In genomic region chr12:124264089-124264795, GRCh38 we compare ENCODE assay signal across 2 cellular contexts.
TF ChIP-seq lines count a peak whose summit lies in the region.

No MANE protein-coding gene starts in this region.

TF ChIP-seq in IMR-90, 13 proteins besides CTCF, POLR2A, EP300 and RAD21:
- TF ChIP-seq BHLHE40 (IDR thresholded peaks at IDR 0.05; ENCODE audit: low read depth, low read length) (no peak), USF2 (IDR thresholded peaks at IDR 0.05; ENCODE audit: low read depth, low read length) (no peak), RFX5 (IDR thresholded peaks at IDR 0.05; ENCODE audit: low read depth, low read length) (no peak)

TF ChIP-seq in H1, 55 proteins besides CTCF, POLR2A, EP300 and RAD21:
- no peak for TF ChIP-seq POU5F1 (IDR thresholded peaks at IDR 0.05; ENCODE audit: low read depth, low read length)
- TF ChIP-seq E2F6 (IDR thresholded peaks at IDR 0.05) = no peak
- no peak for TF ChIP-seq MAX (IDR thresholded peaks at IDR 0.05)
- no peak for TF ChIP-seq EGR1 (IDR thresholded peaks at IDR 0.05; ENCODE audit: borderline replicate concordance, low read depth, low read length)
- no peak for TF ChIP-seq EZH2 (IDR thresholded peaks at IDR 0.05; ENCODE audit: low read depth, low read length, severe bottlenecking)
- TF ChIP-seq CHD7 (IDR thresholded peaks at IDR 0.05; ENCODE audit: insufficient replicate concordance, low read length) = no peak
- no peak for TF ChIP-seq RNF2 (IDR thresholded peaks at IDR 0.05; ENCODE audit: borderline replicate concordance, low read depth, low read length, missing control alignments, poor library complexity, severe bottlenecking)
- TF ChIP-seq USF2 (IDR thresholded peaks at IDR 0.05; ENCODE audit: low read length) = no peak
- no peak for TF ChIP-seq GABPA (IDR thresholded peaks at IDR 0.05; ENCODE audit: borderline replicate concordance, insufficient read depth, low read length)
- TF ChIP-seq HDAC2 (IDR thresholded peaks at IDR 0.05; ENCODE audit: borderline replicate concordance in 1 of 2, low read depth in 2 of 2, low read length in 2 of 2) = no peak
- no peak for TF ChIP-seq MAFK (IDR thresholded peaks at IDR 0.05; ENCODE audit: low read depth, low read length)
- TF ChIP-seq NRF1 (IDR thresholded peaks at IDR 0.05; ENCODE audit: low read depth, low read length) = no peak
- no peak for TF ChIP-seq BCL11A (IDR thresholded peaks at IDR 0.05; ENCODE audit: low read depth in 2 of 2, low read length in 2 of 2)
- no peak for TF ChIP-seq BACH1 (IDR thresholded peaks at IDR 0.05; ENCODE audit: low read length)
- no peak for TF ChIP-seq JUND (IDR thresholded peaks at IDR 0.05; ENCODE audit: low read length)
- TF ChIP-seq SAP30 (IDR thresholded peaks at IDR 0.05; ENCODE audit: insufficient read depth, insufficient replicate concordance, low read length) = no peak
- no peak for TF ChIP-seq SIRT6 (IDR thresholded peaks at IDR 0.05; ENCODE audit: low read length)
- TF ChIP-seq FOSL1 (IDR thresholded peaks at IDR 0.05; ENCODE audit: insufficient read depth, low read depth, low read length) = no peak
- no peak for TF ChIP-seq RFX5 (IDR thresholded peaks at IDR 0.05; ENCODE audit: borderline replicate concordance, low read depth, low read length)
